ENCODE assay signal across 21 cellular contexts in the genomic region with DNA sequence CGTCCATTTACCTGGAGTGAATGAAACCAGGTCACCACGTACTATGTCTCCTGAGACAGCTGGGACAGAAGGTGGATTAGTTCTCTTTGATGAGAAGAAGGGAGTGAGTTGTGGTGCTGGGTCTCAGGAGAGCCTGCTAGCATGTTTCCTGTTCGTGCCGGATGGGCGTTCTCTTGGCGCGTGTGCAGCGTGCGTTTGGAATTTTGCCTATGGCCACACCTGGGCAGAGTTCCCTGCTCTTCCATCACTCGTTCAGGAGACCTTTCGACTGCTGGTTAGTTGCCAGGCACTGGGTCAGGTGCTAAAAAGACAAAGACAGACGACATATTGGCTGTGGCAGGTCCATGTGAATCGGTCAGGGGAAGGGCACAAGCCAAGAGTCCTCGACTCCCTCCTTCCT.
"Had no signal": no experiment of that assay in that cellular context is flagged by ENCODE, and none has a peak within 500 bp of the region (broad histone marks: within the 10 kb centered on the region; RNA-seq: fewer than 3 reads in every experiment).

No MANE protein-coding gene starts in this region.

- H3K79me2 ChIP-seq: hepatocyte had no signal

- H3K4me3 Mint-ChIP-seq: activated naive CD8-positive, alpha-beta T cell treated with anti-CD3 and anti-CD28 coated beads, Interleukin-2, amount 10 ng/mL, durations not matched to agents 7 days and 5 days; activated T-helper 1 cell treated with anti-CD3 and anti-CD28 coated beads, Interleukin-12 subunit alpha, Interleukin-12 subunit beta, Interleukin-2, Interleukin-4 antibody, amounts not matched to agents 30 ng/mL and 10 ng/mL and 1 ng/mL, durations not matched to agents 14 hours and 24 hours and 36 hours; endodermal cell; stimulated activated memory B cell treated with anti-CD40 and anti-IgM and Interleukin-4, amounts not matched to agents 10 μg/mL and 1 μg/mL and 100 μg/mL, for 72 hours had no signal

- H3K4me1 ChIP-seq: foreskin keratinocyte, psoas muscle, testis, upper lobe of left lung had no signal

- H3K9me3 ChIP-seq: psoas muscle, testis, upper lobe of left lung had no signal

- H3K9me3 Mint-ChIP-seq: activated naive CD8-positive, alpha-beta T cell treated with anti-CD3 and anti-CD28 coated beads, Interleukin-2, amount 10 ng/mL, durations not matched to agents 7 days and 5 days; activated T-helper 1 cell treated with anti-CD3 and anti-CD28 coated beads, Interleukin-12 subunit alpha, Interleukin-12 subunit beta, Interleukin-2, Interleukin-4 antibody, amounts not matched to agents 30 ng/mL and 10 ng/mL and 1 ng/mL, durations not matched to agents 14 hours and 24 hours and 36 hours; endodermal cell; stimulated activated memory B cell treated with anti-CD40 and anti-IgM and Interleukin-4, amounts not matched to agents 10 μg/mL and 1 μg/mL and 100 μg/mL, for 72 hours had no signal

- H3K27me3 ChIP-seq: dorsolateral prefrontal cortex, foreskin keratinocyte, hepatocyte, testis, upper lobe of left lung had no signal

- H3K27me3 Mint-ChIP-seq: activated naive CD8-positive, alpha-beta T cell treated with anti-CD3 and anti-CD28 coated beads, Interleukin-2, amount 10 ng/mL, durations not matched to agents 7 days and 5 days; stimulated activated memory B cell treated with anti-CD40 and anti-IgM and Interleukin-4, amounts not matched to agents 10 μg/mL and 1 μg/mL and 100 μg/mL, for 72 hours had no signal

- H3K4me3 ChIP-seq: dorsolateral prefrontal cortex, hepatocyte, psoas muscle, skin epidermis, testis, upper lobe of left lung had no signal

- H3K27ac ChIP-seq: dorsolateral prefrontal cortex, epithelial cell of prostate, foreskin keratinocyte, hepatocyte, psoas muscle, skin epidermis, testis, upper lobe of left lung had no signal

- ATAC-seq: activated CD4-positive, CD25-positive, alpha-beta regulatory T cell treated with anti-CD3 and anti-CD28 coated beads, Interleukin-2, amount 50 U/mL, for 24 hours; foreskin keratinocyte; psoas muscle; right cardiac atrium; stimulated activated memory B cell treated with anti-CD40 and anti-IgM and Interleukin-4, amounts not matched to agents 10 μg/mL and 1 μg/mL and 100 μg/mL, for 72 hours had no signal

- DNase-seq: activated naive CD4-positive, alpha-beta T cell treated with Interleukin-2 at 50 U/mL for 16 hours; activated naive CD8-positive, alpha-beta T cell treated with anti-CD3 and anti-CD28 coated beads, Interleukin-2, amount 10 ng/mL, durations not matched to agents 7 days and 5 days; activated T-cell treated with anti-CD3 and anti-CD28 coated beads for 4 hours; amygdala; caudate nucleus; dorsolateral prefrontal cortex; endodermal cell; midbrain; psoas muscle; right cardiac atrium; stimulated activated CD4-positive, alpha-beta T cell treated with anti-CD3 and anti-CD28 coated beads, Interleukin-4, amount 100 ng/mL, for 4 hours; T1000; testis; upper lobe of left lung had no signal

- H3K4me1 Mint-ChIP-seq: endodermal cell; stimulated activated memory B cell treated with anti-CD40 and anti-IgM and Interleukin-4, amounts not matched to agents 10 μg/mL and 1 μg/mL and 100 μg/mL, for 72 hours had no signal

- H3K27ac Mint-ChIP-seq: activated naive CD8-positive, alpha-beta T cell treated with anti-CD3 and anti-CD28 coated beads, Interleukin-2, amount 10 ng/mL, durations not matched to agents 7 days and 5 days; activated T-helper 1 cell treated with anti-CD3 and anti-CD28 coated beads, Interleukin-12 subunit alpha, Interleukin-12 subunit beta, Interleukin-2, Interleukin-4 antibody, amounts not matched to agents 30 ng/mL and 10 ng/mL and 1 ng/mL, durations not matched to agents 14 hours and 24 hours and 36 hours; stimulated activated memory B cell treated with anti-CD40 and anti-IgM and Interleukin-4, amounts not matched to agents 10 μg/mL and 1 μg/mL and 100 μg/mL, for 72 hours had no signal

- H2AFZ ChIP-seq: hepatocyte had no signal

- H3K4me2 ChIP-seq: hepatocyte had no signal
